ENCODE assay signal across 1 cellular context in the genomic region with DNA sequence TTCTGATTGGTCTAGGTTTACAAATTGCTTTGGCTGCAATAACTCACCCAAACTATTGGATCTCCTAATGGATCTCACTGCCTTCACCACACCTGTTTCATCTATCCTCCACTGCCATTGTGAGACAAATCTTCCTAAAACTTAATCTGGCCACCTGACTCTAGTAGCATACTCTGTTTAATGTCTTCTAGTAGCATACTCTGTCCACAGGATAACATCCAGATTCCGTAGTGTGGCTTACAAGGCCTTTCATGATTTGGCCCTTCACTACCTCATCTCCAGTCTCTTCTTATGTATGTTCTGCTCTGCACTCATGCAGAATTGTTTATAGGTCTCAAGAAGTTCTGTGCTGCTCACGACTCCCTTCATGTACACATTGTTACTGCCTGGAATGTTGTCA.
TF ChIP-seq lines count a peak whose summit lies in the region.

No MANE protein-coding gene starts in this region.

TF ChIP-seq in K562, 482 proteins besides CTCF, POLR2A, EP300 and RAD21:
- no peak for TF ChIP-seq ATF1 (CRISPR knock-in tag; IDR thresholded peaks at IDR 0.05)
- no peak for TF ChIP-seq ATF1 (tag; IDR thresholded peaks at IDR 0.05)
- TF ChIP-seq SIRT6 (IDR thresholded peaks at IDR 0.05; ENCODE audit: low read depth, low read length): no peak
- TF ChIP-seq ZKSCAN1 (IDR thresholded peaks at IDR 0.05; ENCODE audit: low read depth, low read length): no peak
- TF ChIP-seq RBM14 (IDR thresholded peaks at IDR 0.05; ENCODE audit: borderline replicate concordance, insufficient read depth, low read depth, low read length): no peak
- no peak for TF ChIP-seq ZBTB12 (CRISPR knock-in tag; IDR thresholded peaks at IDR 0.05)
- TF ChIP-seq HNRNPH1 (optimal IDR thresholded peaks at IDR 0.05; ENCODE audit: low read depth, low read length): no peak
- no peak for TF ChIP-seq DEAF1 (CRISPR knock-in tag; IDR thresholded peaks at IDR 0.05)
- TF ChIP-seq POLR2AphosphoS5 (IDR thresholded peaks at IDR 0.05; ENCODE audit: control insufficient read depth, insufficient read depth, low read depth, low read length): no peak
